In genomic region chrX:2784026-2784425, GRCh38 we compare ENCODE assay signal across 32 cellular contexts. TPM values are rescaled to one million over a fixed set of nuclear protein-coding genes. Genes with fewer than 3 reads are reported as not detected.
"Had no signal": no experiment of that assay in that cellular context is flagged by ENCODE, and none has a peak within 500 bp of the region (broad histone marks: within the 10 kb centered on the region; RNA-seq: fewer than 3 reads in every experiment).

No MANE protein-coding gene starts in this region.

- H3K36me3 ChIP-seq: adrenal gland, cardiac muscle cell, gastrocnemius medialis, right lobe of liver, tibial nerve had no signal

- H3K27me3 Mint-ChIP-seq: activated naive CD8-positive, alpha-beta T cell treated with anti-CD3 and anti-CD28 coated beads for 36 hours had no signal

- H3K9me3 Mint-ChIP-seq: activated naive CD4-positive, alpha-beta T cell treated with anti-CD3 and anti-CD28 coated beads for 36 hours; activated naive CD8-positive, alpha-beta T cell treated with anti-CD3 and anti-CD28 coated beads for 36 hours; mesothelial cell of epicardium; naive B cell; neural crest cell; stimulated activated naive B cell treated with anti-CD40 and anti-IgM and Interleukin-4, amounts not matched to agents 10 μg/mL and 1 μg/mL and 100 μg/mL, for 72 hours; T-helper 1 cell treated with Interleukin-12 subunit alpha and Interleukin-12 subunit beta and Interleukin-4 antibody, amounts not matched to agents 30 μg/mL and 1 μg/mL, for 36 hours had no signal

- DNase-seq: activated CD4-positive, alpha-beta T cell treated with anti-CD3 and anti-CD28 coated beads for 4 hours; activated CD4-positive, alpha-beta T cell treated with anti-CD3 and anti-CD28 coated beads, Interleukin-2, amount 50 U/mL, for 48 hours; activated CD8-positive, alpha-beta memory T cell treated with anti-CD3 and anti-CD28 coated beads for 24 hours; activated effector memory CD4-positive, alpha-beta T cell treated with Interleukin-2 at 50 U/mL for 16 hours; activated naive CD4-positive, alpha-beta T cell treated with anti-CD3 and anti-CD28 coated beads for 36 hours; activated naive CD8-positive, alpha-beta T cell treated with anti-CD3 and anti-CD28 coated beads for 36 hours; adrenal gland; aorta; body of pancreas; dorsolateral prefrontal cortex; effector memory CD4-positive, alpha-beta T cell; erythroblast; glutamatergic neuron; mammary epithelial cell; naive B cell; nucleus accumbens; right lobe of liver; small intestine; stimulated activated naive B cell treated with anti-CD40 and anti-IgM and Interleukin-4, amounts not matched to agents 10 μg/mL and 1 μg/mL and 100 μg/mL, for 72 hours; SW 1271; T-helper 9 cell had no signal

- H3K36me3 Mint-ChIP-seq: activated naive CD8-positive, alpha-beta T cell treated with anti-CD3 and anti-CD28 coated beads for 36 hours; mesothelial cell of epicardium; naive B cell; stimulated activated naive B cell treated with anti-CD40 and anti-IgM and Interleukin-4, amounts not matched to agents 10 μg/mL and 1 μg/mL and 100 μg/mL, for 72 hours had no signal

- H3K9me3 ChIP-seq: adrenal gland, body of pancreas, gastrocnemius medialis, right lobe of liver, tibial nerve had no signal

- H3K4me3 Mint-ChIP-seq: activated naive CD4-positive, alpha-beta T cell treated with anti-CD3 and anti-CD28 coated beads for 36 hours; activated naive CD8-positive, alpha-beta T cell treated with anti-CD3 and anti-CD28 coated beads for 36 hours; mesothelial cell of epicardium; naive B cell; neural crest cell; stimulated activated naive B cell treated with anti-CD40 and anti-IgM and Interleukin-4, amounts not matched to agents 10 μg/mL and 1 μg/mL and 100 μg/mL, for 72 hours; T-helper 1 cell treated with Interleukin-12 subunit alpha and Interleukin-12 subunit beta and Interleukin-4 antibody, amounts not matched to agents 30 μg/mL and 1 μg/mL, for 36 hours had no signal

- H3K27ac Mint-ChIP-seq: activated naive CD4-positive, alpha-beta T cell treated with anti-CD3 and anti-CD28 coated beads for 36 hours; activated naive CD8-positive, alpha-beta T cell treated with anti-CD3 and anti-CD28 coated beads for 36 hours; mesothelial cell of epicardium; stimulated activated naive B cell treated with anti-CD40 and anti-IgM and Interleukin-4, amounts not matched to agents 10 μg/mL and 1 μg/mL and 100 μg/mL, for 72 hours; T-helper 1 cell treated with Interleukin-12 subunit alpha and Interleukin-12 subunit beta and Interleukin-4 antibody, amounts not matched to agents 30 μg/mL and 1 μg/mL, for 36 hours had no signal

- H3K27ac ChIP-seq: adrenal gland, body of pancreas, cardiac muscle cell, coronary artery, dorsolateral prefrontal cortex, gastrocnemius medialis, parathyroid adenoma, right lobe of liver, tibial nerve, VCaP had no signal

- H3K27me3 ChIP-seq: adrenal gland, body of pancreas, cardiac muscle cell, gastrocnemius medialis, right lobe of liver, tibial nerve had no signal

- H3K4me1 ChIP-seq: adrenal gland, gastrocnemius medialis, parathyroid adenoma, tibial nerve had no signal

- H3K4me3 ChIP-seq: adrenal gland, body of pancreas, cardiac muscle cell, coronary artery, dorsolateral prefrontal cortex, gastrocnemius medialis, right lobe of liver, tibial nerve had no signal

- H3K4me1 Mint-ChIP-seq: naive B cell; stimulated activated naive B cell treated with anti-CD40 and anti-IgM and Interleukin-4, amounts not matched to agents 10 μg/mL and 1 μg/mL and 100 μg/mL, for 72 hours had no signal

- ATAC-seq: body of pancreas; gastrocnemius medialis; right lobe of liver; stimulated activated naive B cell treated with anti-CD40 and anti-IgM and Interleukin-4, amounts not matched to agents 10 μg/mL and 1 μg/mL and 100 μg/mL, for 72 hours had no signal

RNA-seq across cellular contexts. Expression of gene XG, which starts 32.2 kb away (rescaled TPM):
- total RNA-seq: activated naive CD4-positive, alpha-beta T cell treated with anti-CD3 and anti-CD28 coated beads for 36 hours; activated naive CD8-positive, alpha-beta T cell treated with anti-CD3 and anti-CD28 coated beads for 36 hours; adrenal gland; cardiac muscle cell; cerebellum; neural crest cell; temporal lobe had no signal

RNA-seq across cellular contexts. Expression of gene GYG2, which starts 44.7 kb away (rescaled TPM):
- total RNA-seq: activated naive CD4-positive, alpha-beta T cell treated with anti-CD3 and anti-CD28 coated beads for 36 hours; activated naive CD8-positive, alpha-beta T cell treated with anti-CD3 and anti-CD28 coated beads for 36 hours; mammary epithelial cell had no signal
